In genomic region chr10:114313866-114314265, GRCh38 we compare ENCODE assay signal across 20 cellular contexts.
A peak's percentile ranks its signal among the peaks of the same experiment; 100 is the strongest.
DNase-seq lines count a peak whose midpoint lies in the region; ATAC-seq, FAIRE-seq and TF ChIP-seq lines count a peak whose summit lies in the region.
"Had no signal": no experiment of that assay in that cellular context is flagged by ENCODE, and none has a peak within 500 bp of the region (broad histone marks: within the 10 kb centered on the region; RNA-seq: fewer than 3 reads in every experiment).

No MANE protein-coding gene starts in this region.

- H3K4me1 ChIP-seq in sigmoid colon: no peaks in the 10 kb centered on the region

- peaks cover 21% of the 10 kb centered on the region for H3K4me1 Mint-ChIP-seq in nephron progenitor cell
- no peaks in the 10 kb centered on the region for H3K4me1 Mint-ChIP-seq in stimulated activated effector memory CD8-positive, alpha-beta T cell treated with anti-CD3 and anti-CD28 coated beads, Interleukin-12 subunit alpha, Interleukin-12 subunit beta, amount 100 ng/mL, for 72 hours
- H3K4me1 Mint-ChIP-seq: CD14-positive monocyte had no signal

- H3K9me3 Mint-ChIP-seq in nephron progenitor cell: no peaks in the 10 kb centered on the region
- H3K9me3 Mint-ChIP-seq in stimulated activated effector memory CD8-positive, alpha-beta T cell treated with anti-CD3 and anti-CD28 coated beads, Interleukin-12 subunit alpha, Interleukin-12 subunit beta, amount 100 ng/mL, for 72 hours: no peaks in the 10 kb centered on the region
- H3K9me3 Mint-ChIP-seq: CD8-positive, alpha-beta T cell; HFFc6 had no signal

- 85 to 92% methylated on average over 11 of the region's 11 CpGs for WGBS in sigmoid colon, 2 donors

- intact Hi-C loops in sigmoid colon (cut with DNase I): no loop called here

- TF ChIP-seq CTCF in RWPE1 (conservative IDR thresholded peaks at IDR 0.05; ENCODE audit: low read depth) (no peak), bronchial epithelial cell (IDR thresholded peaks at IDR 0.05; ENCODE audit: insufficient read depth, low read length, severe bottlenecking) (no peak), nephron progenitor cell (IDR thresholded peaks at IDR 0.05) (no peak), sigmoid colon (IDR thresholded peaks at IDR 0.05) (no peak)

- no peak for TF ChIP-seq POLR2A in sigmoid colon (IDR thresholded peaks at IDR 0.05)

- POLR2A ChIA-PET in RWPE1 (lab: Yijun Ruan, JAX; ENCODE audit: low non-redundant PET): no interaction called here

- H3K4me3 Mint-ChIP-seq in nephron progenitor cell: no peak overlapping the region
- no peak overlapping the region for H3K4me3 Mint-ChIP-seq in stimulated activated effector memory CD8-positive, alpha-beta T cell treated with anti-CD3 and anti-CD28 coated beads, Interleukin-12 subunit alpha, Interleukin-12 subunit beta, amount 100 ng/mL, for 72 hours
- H3K4me3 Mint-ChIP-seq: CD14-positive monocyte; CD8-positive, alpha-beta T cell; HFFc6 had no signal

- no peaks in the 10 kb centered on the region for H3K9me3 ChIP-seq in sigmoid colon

- CTCF ChIA-PET in RWPE1 (lab: Yijun Ruan, JAX): no interaction called here

- H3K36me3 ChIP-seq in bronchial epithelial cell (ENCODE audit: control insufficient read depth, insufficient read depth, low read length) (no peaks in the 10 kb centered on the region), sigmoid colon (no peaks in the 10 kb centered on the region)

- H3K27ac Mint-ChIP-seq in nephron progenitor cell: peak overlapping the region; percentile 45
- no peak overlapping the region for H3K27ac Mint-ChIP-seq in stimulated activated effector memory CD8-positive, alpha-beta T cell treated with anti-CD3 and anti-CD28 coated beads, Interleukin-12 subunit alpha, Interleukin-12 subunit beta, amount 100 ng/mL, for 72 hours
- H3K27ac Mint-ChIP-seq: CD8-positive, alpha-beta T cell; HFFc6 had no signal

- peak; percentile 82 for FAIRE-seq in bronchial epithelial cell (lab: Jason Lieb, UNC)
- FAIRE-seq: D721Med, G401.6, GM12891, GM19239 had no signal

- no peak for TF ChIP-seq EP300 in sigmoid colon (IDR thresholded peaks at IDR 0.05)

- no peak overlapping the region for H3K4me3 ChIP-seq in bronchial epithelial cell (ENCODE audit: low read depth, low read length)
- no peak overlapping the region for H3K4me3 ChIP-seq in sigmoid colon

- no peaks in the 10 kb centered on the region for H3K27me3 Mint-ChIP-seq in nephron progenitor cell (ENCODE audit: low read depth, poor library complexity)

- peaks cover 9% of the 10 kb centered on the region for H3K36me3 Mint-ChIP-seq in nephron progenitor cell (ENCODE audit: low read depth)
- no peaks in the 10 kb centered on the region for H3K36me3 Mint-ChIP-seq in stimulated activated effector memory CD8-positive, alpha-beta T cell treated with anti-CD3 and anti-CD28 coated beads, Interleukin-12 subunit alpha, Interleukin-12 subunit beta, amount 100 ng/mL, for 72 hours
- H3K36me3 Mint-ChIP-seq: CD14-positive monocyte; CD8-positive, alpha-beta T cell had no signal

- ATAC-seq in stimulated activated effector memory CD8-positive, alpha-beta T cell treated with anti-CD3 and anti-CD28 coated beads, Interleukin-12 subunit alpha, Interleukin-12 subunit beta, amount 100 ng/mL, for 72 hours: no peak
- ATAC-seq: CD8-positive, alpha-beta T cell had no signal

- H3K27me3 ChIP-seq in bronchial epithelial cell (ENCODE audit: control insufficient read depth, insufficient read depth, low read length) (no peaks in the 10 kb centered on the region), sigmoid colon (no peaks in the 10 kb centered on the region)

- H3K27ac ChIP-seq in RWPE1 (0 out of 2 replicates have a peak overlapping the region, but pooled peaks have one; percentile 5), sigmoid colon (no peak overlapping the region)

- no peak for DNase-seq in RWPE1 (ENCODE audit: low spot score)
- no peak for DNase-seq in bronchial epithelial cell (ENCODE audit: low read depth)
- DNase-seq in nephron progenitor cell: no peak
- DNase-seq in sigmoid colon: peak; percentile 59
- no peak for DNase-seq in NCI-H1436 treated with DMSO at 0.1 percent for 48 hours (lab: John Stamatoyannopoulos, UW)
- DNase-seq in stimulated activated effector memory CD8-positive, alpha-beta T cell treated with anti-CD3 and anti-CD28 coated beads, Interleukin-12 subunit alpha, Interleukin-12 subunit beta, amount 100 ng/mL, for 72 hours (ENCODE audit: low spot score in 2 of 2): no peak
- no peak for DNase-seq in NCI-H774 (lab: John Stamatoyannopoulos, UW)
- no peak for DNase-seq in hypothalamus (lab: John Stamatoyannopoulos, UW)
- DNase-seq: CD8-positive, alpha-beta T cell; COR-L47; DMS153; DMS79 treated with DMSO at 0.1 percent for 48 hours; EL; HCEC 1CT; HFFc6 had no signal
